Comparison of ENCODE assay signal across 25 cellular contexts in the genomic region with DNA sequence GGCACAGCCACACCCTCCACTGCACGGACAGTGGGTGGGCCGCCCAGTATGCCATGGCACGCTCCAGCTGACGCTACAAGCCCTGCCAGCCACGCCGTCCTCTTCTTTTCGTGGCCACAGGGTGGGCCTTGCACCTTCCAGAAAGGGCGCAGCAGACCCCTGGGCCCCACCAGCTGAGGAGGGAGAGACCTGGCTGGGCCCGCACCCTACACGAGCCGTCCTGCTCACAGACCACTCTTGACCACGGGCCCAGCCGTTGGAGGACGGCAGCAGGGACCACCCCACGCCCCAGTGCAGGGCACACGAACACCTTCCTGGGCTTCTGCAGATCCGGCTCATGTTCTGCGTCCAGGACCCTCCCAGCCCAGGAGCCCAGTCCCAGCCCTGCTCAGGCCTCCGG. TPM values are rescaled to one million over a fixed set of nuclear protein-coding genes. Genes with fewer than 3 reads are reported as not detected.
DNase-seq lines count a peak whose midpoint lies in the region; FAIRE-seq and TF ChIP-seq lines count a peak whose summit lies in the region.
"Had no signal": no experiment of that assay in that cellular context is flagged by ENCODE, and none has a peak within 500 bp of the region (broad histone marks: within the 10 kb centered on the region; RNA-seq: fewer than 3 reads in every experiment).

No MANE protein-coding gene starts in this region.

- FAIRE-seq in H1 (lab: Jason Lieb, UNC) = no peak
- FAIRE-seq in GM12891 (lab: Jason Lieb, UNC) = no peak
- FAIRE-seq: A204.1, GM12878, GM19239 had no signal

- no peak overlapping the region for H4K91ac ChIP-seq in H1 (replicated peaks; ENCODE audit: insufficient read length, low read length)
- H4K91ac ChIP-seq in mesenchymal stem cell (ENCODE audit: low read length) = no peak overlapping the region

- H3K4me3 ChIP-seq in H1 (ENCODE audit: extremely low read depth in 1 of 4, insufficient read depth in 2 of 4, low read depth in 3 of 4, low read length in 4 of 4) = no peak overlapping the region
- no peak overlapping the region for H3K4me3 ChIP-seq in mesenchymal stem cell (ENCODE audit: insufficient read depth in 1 of 2, low read depth in 1 of 2, low read length in 2 of 2)
- no peak overlapping the region for H3K4me3 ChIP-seq in osteoblast (ENCODE audit: insufficient read depth, low read length)
- H3K4me3 ChIP-seq in right atrium auricular region = no peak overlapping the region
- H3K4me3 ChIP-seq: BLaER1, GM12878 had no signal

- H3K4me1 ChIP-seq in H1 (replicated peaks in 1 of 4; ENCODE audit: control insufficient read depth in 3 of 4, insufficient read depth in 4 of 4, low read length in 3 of 4) (peaks cover 0 to 3% (median 2%) of the 10 kb centered on the region in 4 experiments; a peak in 2 of 7 replicates), mesenchymal stem cell (ENCODE audit: control insufficient read depth, insufficient read depth, low read depth, low read length) (peaks cover 11% of the 10 kb centered on the region), osteoblast (ENCODE audit: insufficient read depth, low read length) (no peaks in the 10 kb centered on the region), right atrium auricular region (no peaks in the 10 kb centered on the region)
- H3K4me1 ChIP-seq: BE2C had no signal

- H3K23ac ChIP-seq in H1 (ENCODE audit: insufficient read length) (no peak overlapping the region), mesenchymal stem cell (ENCODE audit: low read length in 2 of 2) (no peak overlapping the region)

- no peak overlapping the region for H3K14ac ChIP-seq in H1 (ENCODE audit: insufficient read length)
- H3K14ac ChIP-seq in mesenchymal stem cell (ENCODE audit: low read length in 2 of 2) = no peak overlapping the region

- H3K4ac ChIP-seq in H1 (replicated peaks; ENCODE audit: insufficient read length, low read depth, low read length) = no peak overlapping the region
- no peak overlapping the region for H3K4ac ChIP-seq in mesenchymal stem cell (ENCODE audit: low read depth in 1 of 2, low read length in 2 of 2)

- TF ChIP-seq CTCF in H1 (IDR thresholded peaks at IDR 0.05; ENCODE audit: control extremely low read depth in 1 of 3, insufficient read depth in 1 of 3, low read depth in 1 of 3, low read length in 3 of 3) (no peak), osteoblast (IDR thresholded peaks at IDR 0.05; ENCODE audit: extremely low read depth, low read depth, low read length) (no peak), right atrium auricular region (IDR thresholded peaks at IDR 0.05) (no peak)

- H2AK5ac ChIP-seq in H1 (ENCODE audit: low read depth, low read length) (no peak overlapping the region), mesenchymal stem cell (ENCODE audit: low read length, severe bottlenecking) (no peak overlapping the region)

- TF ChIP-seq POLR2A in H1 (IDR thresholded peaks at IDR 0.05; ENCODE audit: control extremely low read depth in 1 of 2, low read depth in 2 of 2, low read length in 2 of 2) = no peak
- TF ChIP-seq POLR2A in GM12891 (IDR thresholded peaks at IDR 0.05; ENCODE audit: low read depth, low read length) = no peak

- no peak for TF ChIP-seq EP300 in H1 (IDR thresholded peaks at IDR 0.05; ENCODE audit: borderline replicate concordance in 1 of 2, low read depth in 2 of 2, low read length in 2 of 2)

- no peaks in the 10 kb centered on the region for H3K79me2 ChIP-seq in H1 (ENCODE audit: control insufficient read depth in 1 of 2, insufficient read depth in 2 of 2, low read length in 2 of 2)
- H3K79me2 ChIP-seq in osteoblast (ENCODE audit: insufficient read depth, low read length) = no peaks in the 10 kb centered on the region

- TF ChIP-seq RAD21 in H1 (IDR thresholded peaks at IDR 0.05 in 1 of 2, conservative IDR thresholded peaks at IDR 0.05 in 1 of 2; ENCODE audit: low read depth in 2 of 2, low read length in 2 of 2) = no peak

- H3K4me2 ChIP-seq in H1 (ENCODE audit: insufficient read depth in 1 of 2, low read depth in 2 of 2, low read length in 2 of 2) = no peak overlapping the region
- H3K4me2 ChIP-seq in mesenchymal stem cell (ENCODE audit: low read length, poor library complexity, severe bottlenecking) = no peak overlapping the region
- no peak overlapping the region for H3K4me2 ChIP-seq in osteoblast (ENCODE audit: insufficient read depth, low read length)
- H3K4me2 ChIP-seq: BLaER1 had no signal

- no peaks in the 10 kb centered on the region for H3K79me1 ChIP-seq in H1 (ENCODE audit: low read depth, low read length)
- peaks cover 6% of the 10 kb centered on the region for H3K79me1 ChIP-seq in mesenchymal stem cell (replicated peaks; ENCODE audit: low read length, poor library complexity, severe bottlenecking)

- no peak overlapping the region for H3K9ac ChIP-seq in H1 (replicated peaks in 1 of 4; ENCODE audit: extremely low read depth in 1 of 4, low read depth in 3 of 4, low read length in 3 of 4)
- no peak overlapping the region for H3K9ac ChIP-seq in mesenchymal stem cell (ENCODE audit: low read length)
- H3K9ac ChIP-seq: BLaER1 had no signal

- DNase-seq in H1 (ENCODE audit: low read depth in 1 of 2, low spot score in 2 of 2) (no peak), mesenchymal stem cell (no peak), osteoblast (ENCODE audit: insufficient read length, low spot score, missing footprints) (peak; percentile 56), right atrium auricular region (ENCODE audit: low spot score) (no peak), GM12891 (ENCODE audit: insufficient read length, low spot score) (no peak), HuH-7 (ENCODE audit: low spot score) (no peak)
- DNase-seq: 8988T; ACHN; BE2C; C1 segment of cervical spinal cord; CD4-positive, alpha-beta memory T cell; CD4-positive, CD25-positive, alpha-beta regulatory T cell; CD8-positive, alpha-beta memory T cell; COR-L47; DMS 273 treated with DMSO at 0.1 percent for 48 hours; DMS153; DMS53; DMS79; DND-41; EL; GDM1 had no signal

- H2BK15ac ChIP-seq in H1 (ENCODE audit: low read length) (no peak overlapping the region), mesenchymal stem cell (ENCODE audit: low read depth, poor library complexity, severe bottlenecking) (peak overlapping the region; percentile 68)

- no peak overlapping the region for H3K56ac ChIP-seq in H1 (replicated peaks; ENCODE audit: insufficient read length, low read depth, low read length)

- H4K20me1 ChIP-seq in H1 (replicated peaks in 1 of 2; ENCODE audit: control insufficient read depth in 1 of 2, insufficient read depth in 2 of 2, low read length in 2 of 2) (peaks cover 0 to 10% of the 10 kb centered on the region in 2 experiments), osteoblast (ENCODE audit: insufficient read depth, low read length) (no peaks in the 10 kb centered on the region)
- H4K20me1 ChIP-seq: BLaER1 had no signal

- H3K27me3 ChIP-seq in H1 (replicated peaks in 1 of 4; ENCODE audit: control insufficient read depth in 3 of 4, extremely low read depth in 1 of 4, insufficient read depth in 3 of 4, low read length in 3 of 4) (no peaks in the 10 kb centered on the region), mesenchymal stem cell (ENCODE audit: control insufficient read depth in 1 of 2, insufficient read depth in 1 of 2, low read length in 2 of 2) (no peaks in the 10 kb centered on the region), osteoblast (ENCODE audit: insufficient read depth, low read length) (no peaks in the 10 kb centered on the region), right atrium auricular region (no peaks in the 10 kb centered on the region)
- H3K27me3 ChIP-seq: BE2C, BLaER1 had no signal

- H2BK12ac ChIP-seq in H1 (ENCODE audit: low read depth, low read length) (no peak overlapping the region), mesenchymal stem cell (ENCODE audit: low read length in 2 of 2) (no peak overlapping the region)

- no peak overlapping the region for H2BK5ac ChIP-seq in H1 (ENCODE audit: low read depth, low read length)
- no peak overlapping the region for H2BK5ac ChIP-seq in mesenchymal stem cell (ENCODE audit: low read depth, low read length, poor library complexity, severe bottlenecking)

- CTCF ChIA-PET in H1 (lab: Charles Lee; ENCODE audit: partially characterized antibody) = interaction anchor here (1.2 to 2.6 kb wide), 2 partner anchors 12 to 27 kb away, joined by 3 to 9 read pairs; no protein-coding TSS in a partner anchor

- no peaks in the 10 kb centered on the region; a peak in 1 of 8 replicates for H3K36me3 ChIP-seq in H1 (ENCODE audit: control insufficient read depth in 2 of 4, insufficient read depth in 4 of 4, low read length in 3 of 4)
- peaks cover 0 to 48% of the 10 kb centered on the region in 2 experiments for H3K36me3 ChIP-seq in mesenchymal stem cell (ENCODE audit: control insufficient read depth in 1 of 2, insufficient read depth in 2 of 2, low read depth in 1 of 2, low read length in 2 of 2)
- no peaks in the 10 kb centered on the region for H3K36me3 ChIP-seq in osteoblast (ENCODE audit: insufficient read depth, low read length)
- no peaks in the 10 kb centered on the region for H3K36me3 ChIP-seq in right atrium auricular region
- H3K36me3 ChIP-seq: BE2C had no signal

- POLR2A ChIA-PET in H1 (lab: Charles Lee; ENCODE audit: partially characterized antibody) = no interaction called here

- peaks cover 10% of the 10 kb centered on the region; the same call in 1 of the 2 replicates for H3K23me2 ChIP-seq in H1 (ENCODE audit: low read depth, low read length)

- 95% methylated on average over 17 of the region's 19 CpGs; no CpG with 5 or more reads in 1 of the 2 experiments for WGBS in H1 (ENCODE audit: extremely low coverage in 1 of 2, insufficient coverage in 1 of 2, insufficient read length in 1 of 2, insufficient replicate concordance in 2 of 2, low coverage in 1 of 2, low lambda C conversion rate in 2 of 2, missing lambda C conversion rate in 1 of 2), 2 experiments
- WGBS in mesenchymal stem cell = 91% methylated on average over 19 of the region's 19 CpGs

- H3K27ac ChIP-seq in H1 (ENCODE audit: low read depth, low read length) = no peak overlapping the region
- no peak overlapping the region for H3K27ac ChIP-seq in mesenchymal stem cell (ENCODE audit: low read length, poor library complexity, severe bottlenecking)
- no peak overlapping the region for H3K27ac ChIP-seq in osteoblast (ENCODE audit: low read depth, low read length)
- no peak overlapping the region for H3K27ac ChIP-seq in right atrium auricular region
- H3K27ac ChIP-seq: BLaER1 had no signal

- H4K5ac ChIP-seq in H1 (ENCODE audit: insufficient read length, low read depth, low read length) = no peak overlapping the region

- H3K18ac ChIP-seq in H1 (ENCODE audit: extremely low read depth, low read length) (no peak overlapping the region), mesenchymal stem cell (ENCODE audit: low read depth in 1 of 2, low read length in 2 of 2) (no peak overlapping the region)

- no peak overlapping the region for H2BK20ac ChIP-seq in H1 (ENCODE audit: low read length)

- H4K8ac ChIP-seq in H1 (ENCODE audit: extremely low read depth, insufficient read depth, low read length) = peak overlapping the region; percentile 79; the same call in 1 of the 2 replicates
- no peak overlapping the region for H4K8ac ChIP-seq in mesenchymal stem cell (ENCODE audit: low read length)

- H3K9me3 ChIP-seq in H1 (ENCODE audit: insufficient read depth in 2 of 2, low read depth in 1 of 2, low read length in 1 of 2) = peaks cover 0 to 1% of the 10 kb centered on the region in 2 experiments; a peak in 1 of 4 replicates
- H3K9me3 ChIP-seq in mesenchymal stem cell (ENCODE audit: control insufficient read depth, low read length) = no peaks in the 10 kb centered on the region
- H3K9me3 ChIP-seq in osteoblast (ENCODE audit: low read depth, low read length) = no peaks in the 10 kb centered on the region
- H3K9me3 ChIP-seq in right atrium auricular region = no peaks in the 10 kb centered on the region
- H3K9me3 ChIP-seq: BE2C, BLaER1 had no signal

- H2BK120ac ChIP-seq in H1 (replicated peaks; ENCODE audit: low read depth, low read length) = no peak overlapping the region
- no peak overlapping the region for H2BK120ac ChIP-seq in mesenchymal stem cell (ENCODE audit: low read depth, low read length)

- no peak overlapping the region for H2AFZ ChIP-seq in H1 (ENCODE audit: low read length)
- no peak overlapping the region for H2AFZ ChIP-seq in mesenchymal stem cell (ENCODE audit: low read depth, low read length)
- no peak overlapping the region for H2AFZ ChIP-seq in osteoblast (ENCODE audit: low read length)

RNA-seq across cellular contexts. Expression of a gene that starts 27.1 kb away (rescaled TPM):
- total RNA-seq in H1 (2021; fragmentation: NEBNext Ultra II Directional; extraction: Animal tissue kit (Norgen Biotek cat#: 25700)) = 2.0 and 2.8 TPM in 2 replicates
- 1.9 and 2.5 TPM in 2 replicates for polyA plus RNA-seq in H1 (2011; rRNA removed)
- 2.2 TPM for polyA plus RNA-seq in H1 (2011; cell fraction: cytosol; rRNA removed)
- polyA plus RNA-seq in H1 (2011; cell fraction: nucleus; rRNA removed) = 3.8 TPM
- polyA plus RNA-seq in H1 (2012, experiment 1 of 2) = 0.57 to 2.2 TPM (median 1.6 TPM) in 4 replicates
- 1.1 TPM for polyA plus RNA-seq in H1 (2012, experiment 2 of 2)
- 1.4 TPM for polyA plus RNA-seq in H1 (2013, experiment 1 of 2)
- polyA plus RNA-seq in H1 (2013, experiment 2 of 2) = 1.1 TPM
- 3.3 and 3.7 TPM in 2 replicates for polyA minus RNA-seq in H1 (2011; rRNA and poly(A)+ RNA removed)
- polyA minus RNA-seq in H1 (2011; cell fraction: cytosol; rRNA and poly(A)+ RNA removed) = 1.3 TPM
- polyA minus RNA-seq in H1 (2011; cell fraction: nucleus; rRNA and poly(A)+ RNA removed) = 2.3 TPM
- 1.2 TPM for polyA plus RNA-seq in mesenchymal stem cell (2013, experiment 1 of 2)
- polyA plus RNA-seq in mesenchymal stem cell (2013, experiment 2 of 2) = 0.95 TPM
- total RNA-seq in osteoblast = 3.8 and 4.3 TPM in 2 replicates
- 1 to 10 TPM; 1.0 to 1.9 TPM for total RNA-seq in right atrium auricular region
- 0.62 TPM for polyA plus RNA-seq in GM12891 (2012; ENCODE audit: low read depth, missing spikeins)

RNA-seq across cellular contexts. Expression of a gene that starts 55.1 kb away (rescaled TPM):
- total RNA-seq in H1 (2021; fragmentation: NEBNext Ultra II Directional; extraction: Animal tissue kit (Norgen Biotek cat#: 25700)) = 45.1 and 49.0 TPM in 2 replicates
- 24.6 and 44.1 TPM in 2 replicates for polyA plus RNA-seq in H1 (2011; rRNA removed)
- 41.5 TPM for polyA plus RNA-seq in H1 (2011; cell fraction: cytosol; rRNA removed)
- 18.5 TPM for polyA plus RNA-seq in H1 (2011; cell fraction: nucleus; rRNA removed)
- polyA plus RNA-seq in H1 (2012, experiment 1 of 2) = 36.4 to 63.8 TPM (median 38.7 TPM) in 4 replicates
- polyA plus RNA-seq in H1 (2012, experiment 2 of 2) = 16.6 TPM
- 38.1 TPM for polyA plus RNA-seq in H1 (2013, experiment 1 of 2)
- 38.5 TPM for polyA plus RNA-seq in H1 (2013, experiment 2 of 2)
- 19.4 and 22.8 TPM in 2 replicates for polyA minus RNA-seq in H1 (2011; rRNA and poly(A)+ RNA removed)
- 29.6 TPM for polyA minus RNA-seq in H1 (2011; cell fraction: cytosol; rRNA and poly(A)+ RNA removed)
- polyA minus RNA-seq in H1 (2011; cell fraction: nucleus; rRNA and poly(A)+ RNA removed) = 13.3 TPM
- polyA plus RNA-seq in mesenchymal stem cell (2013, experiment 1 of 2) = 45.8 TPM
- polyA plus RNA-seq in mesenchymal stem cell (2013, experiment 2 of 2) = 48.7 TPM
- total RNA-seq in osteoblast = 51.9 and 55.7 TPM in 2 replicates
- 10 to 100 TPM; 15.6 to 20.1 TPM for total RNA-seq in right atrium auricular region
- 58.6 TPM for polyA plus RNA-seq in GM12891 (2012; ENCODE audit: low read depth, missing spikeins)
